Comparison of ENCODE assay signal across 11 cellular contexts in the genomic region with DNA sequence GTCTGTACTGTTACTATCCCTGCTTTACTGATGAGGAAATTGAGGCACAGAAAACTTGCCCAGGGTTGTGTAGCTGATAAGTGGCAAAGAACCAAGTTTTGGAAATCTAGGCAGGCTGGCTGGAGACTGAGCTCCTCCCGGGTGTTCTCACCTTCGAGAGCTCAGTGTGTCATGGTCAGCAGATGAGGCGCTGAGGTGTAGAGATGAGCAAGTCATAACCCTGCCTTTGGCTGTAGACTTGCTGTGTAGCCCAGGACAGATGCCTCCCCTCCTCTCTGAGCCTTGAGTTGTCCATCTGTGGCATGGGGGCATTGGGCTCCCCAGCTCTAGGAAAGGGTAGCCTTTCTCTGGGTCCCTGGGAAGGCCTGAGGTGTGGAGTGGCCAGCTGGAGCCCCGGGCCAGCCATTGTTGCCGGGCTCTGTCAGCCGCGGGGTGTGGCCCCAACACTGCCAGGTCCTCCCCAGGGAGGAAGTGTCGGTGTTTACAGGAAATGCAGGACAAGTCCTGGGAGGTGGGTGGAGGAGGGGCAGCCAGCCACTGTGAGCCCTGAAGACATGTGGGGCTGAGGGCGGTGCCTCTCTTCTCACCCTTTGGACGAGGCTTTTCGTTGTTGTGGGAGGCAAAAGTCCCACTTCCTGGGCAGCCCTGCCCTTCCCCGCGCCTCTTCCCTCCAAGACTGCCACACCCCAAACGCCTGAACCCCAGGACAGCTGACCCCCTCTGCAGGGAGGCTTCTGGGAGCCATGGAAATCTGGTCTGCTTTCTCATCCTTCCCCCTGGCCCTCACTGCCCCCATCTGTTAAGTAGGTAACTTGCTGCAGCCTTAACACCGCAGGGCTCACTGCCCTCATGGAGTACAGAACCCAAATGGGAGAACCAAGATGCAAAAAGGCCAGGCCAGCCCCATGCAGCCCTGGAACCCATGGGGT. TPM values are rescaled to one million over a fixed set of nuclear protein-coding genes. Genes with fewer than 3 reads are reported as not detected.
DNase-seq lines count a peak whose midpoint lies in the region; ATAC-seq, FAIRE-seq and TF ChIP-seq lines count a peak whose summit lies in the region.
"Had no signal": no experiment of that assay in that cellular context is flagged by ENCODE, and none has a peak within 500 bp of the region (broad histone marks: within the 10 kb centered on the region; RNA-seq: fewer than 3 reads in every experiment).

No MANE protein-coding gene starts in this region.

- H3K27ac Mint-ChIP-seq in glutamatergic neuron (ENCODE audit: unreplicated experiment) (peak overlapping the region; percentile 28), immature natural killer cell (peak overlapping the region in 1 of 6 donors; percentile 13)

- H2AFZ ChIP-seq in OCI-LY7 (ENCODE audit: low read length): no peak overlapping the region

- in situ Hi-C loops in GM13977 (cut with MboI; ENCODE audit: low pct_unique_long_range_greater_than_20kb, low sequenced_read_pairs, unreplicated experiment): no loop called here

- H3K27ac ChIP-seq in OCI-LY7 (ENCODE audit: low read depth, low read length, poor library complexity, severe bottlenecking): no peak overlapping the region

- FAIRE-seq in GM19239 (lab: Jason Lieb, UNC): no peak

- DNase-seq in GM19239 (ENCODE audit: insufficient read length, low spot score) (peak; percentile 52), OCI-LY7 (ENCODE audit: low spot score) (peak; percentile 40), glutamatergic neuron (peak; percentile 35), sciatic nerve (ENCODE audit: low spot score) (peak; percentile 59), GM13977 (ENCODE audit: low spot score) (no peak), immature natural killer cell (no peak), GF-D8 (lab: John Stamatoyannopoulos, UW) (no peak)
- DNase-seq: activated T-cell treated with anti-CD3 and anti-CD28 coated beads for 4 hours, foreskin fibroblast, NCI-H1105 treated with DMSO at 0.1 percent for 48 hours had no signal

- H3K9me2 ChIP-seq in OCI-LY7 (ENCODE audit: insufficient read depth, low read length): no peaks in the 10 kb centered on the region

- no peaks in the 10 kb centered on the region for H3K36me3 ChIP-seq in OCI-LY7 (ENCODE audit: insufficient read depth, low read length)

- TF ChIP-seq CTCF in OCI-LY7 (conservative IDR thresholded peaks at IDR 0.05; ENCODE audit: low read length) (no peak), glutamatergic neuron (IDR thresholded peaks at IDR 0.05; ENCODE audit: partially characterized antibody, unreplicated experiment) (no peak), GM13977 (IDR thresholded peaks at IDR 0.05; ENCODE audit: extremely low read depth, insufficient read depth, missing control alignments) (no peak)

- CTCF ChIA-PET in OCI-LY7 (lab: Charles Lee; ENCODE audit: unreplicated experiment): no interaction called here

- H3K27me3 Mint-ChIP-seq in glutamatergic neuron (ENCODE audit: unreplicated experiment): peaks cover 6% of the 10 kb centered on the region
- H3K27me3 Mint-ChIP-seq in immature natural killer cell (ENCODE audit: low read depth in 3 of 3): peaks cover 4 to 7% (median 5%) of the 10 kb centered on the region in 3 donors

- H3K4me3 Mint-ChIP-seq in glutamatergic neuron (ENCODE audit: unreplicated experiment) (no peak overlapping the region), immature natural killer cell (no peak overlapping the region)

- ATAC-seq in sciatic nerve (peak; percentile 41), HG03520 (IDR thresholded peaks at IDR 0.05; ENCODE audit: unreplicated experiment) (no peak)

- H3K79me2 ChIP-seq in OCI-LY7 (ENCODE audit: insufficient read depth, low read depth, low read length): no peaks in the 10 kb centered on the region

- H4K20me1 ChIP-seq in OCI-LY7 (ENCODE audit: insufficient read depth, low read length): no peaks in the 10 kb centered on the region

- H3K36me3 Mint-ChIP-seq in glutamatergic neuron (ENCODE audit: unreplicated experiment) (no peaks in the 10 kb centered on the region), immature natural killer cell (no peaks in the 10 kb centered on the region)

- no peak overlapping the region for H3K4me3 ChIP-seq in OCI-LY7 (ENCODE audit: low read depth, low read length, poor library complexity, severe bottlenecking)

- peaks cover 3% of the 10 kb centered on the region for H3K4me1 Mint-ChIP-seq in glutamatergic neuron (ENCODE audit: low read depth, unreplicated experiment)
- no peaks in the 10 kb centered on the region for H3K4me1 Mint-ChIP-seq in immature natural killer cell

- peaks cover 9% of the 10 kb centered on the region for H3K4me1 ChIP-seq in OCI-LY7 (ENCODE audit: insufficient read depth, low read length, poor library complexity, severe bottlenecking)

- intact Hi-C loops in OCI-LY7 (cut with micrococcal nuclease; ENCODE audit: unreplicated experiment): no loop called here
- intact Hi-C loops in sciatic nerve (cut with DNase I): no loop called here

- no peak overlapping the region; the same call in 1 of the 2 replicates for H3K4me2 ChIP-seq in OCI-LY7 (ENCODE audit: low read length)

- BruUV-seq in OCI-LY7 (replicated peaks; lab: Mats Ljungman, UMichigan): no TSS peak

- no peaks in the 10 kb centered on the region for H3K9me3 ChIP-seq in OCI-LY7 (ENCODE audit: low read length)

- H3K9me3 Mint-ChIP-seq in glutamatergic neuron (ENCODE audit: unreplicated experiment) (peaks cover 2% of the 10 kb centered on the region), immature natural killer cell (no peaks in the 10 kb centered on the region)

- POLR2A ChIA-PET in OCI-LY7 (lab: Charles Lee): no interaction called here

RNA-seq across cellular contexts. Expression of a gene that starts 29.1 kb away (rescaled TPM):
- total RNA-seq in OCI-LY7 (2014; rRNA removed; shearing (Covaris generic)): 0.05 and 0.09 TPM in 2 replicates
- total RNA-seq in OCI-LY7 (2022) (0.21 TPM in 1 of 2 replicates, not detected in the other), glutamatergic neuron (ENCODE audit: unreplicated experiment) (3.1 TPM), sciatic nerve (57.4 TPM)
- polyA plus RNA-seq in immature natural killer cell: not detected

Comparison
In these comparisons a context has a peak if more than half of its experiments do, and no peak if none do; other contexts are left out.
1. DNase-seq: peak in GM19239 (single experiment), OCI-LY7 (single experiment), glutamatergic neuron (single experiment) and sciatic nerve (single experiment); none in GM13977 (single experiment), immature natural killer cell (0 of 3) and GF-D8 (single experiment).
2. RNA of a gene that starts 29.1 kb away (total RNA-seq): 57.4 TPM in sciatic nerve (single experiment); 3.1 TPM in glutamatergic neuron (single experiment) and 0.05 to 0.21 TPM in OCI-LY7; every median in the first group is over 10 times any median in the second.